28 cellular contexts compared by ENCODE assay signal in the genomic region with DNA sequence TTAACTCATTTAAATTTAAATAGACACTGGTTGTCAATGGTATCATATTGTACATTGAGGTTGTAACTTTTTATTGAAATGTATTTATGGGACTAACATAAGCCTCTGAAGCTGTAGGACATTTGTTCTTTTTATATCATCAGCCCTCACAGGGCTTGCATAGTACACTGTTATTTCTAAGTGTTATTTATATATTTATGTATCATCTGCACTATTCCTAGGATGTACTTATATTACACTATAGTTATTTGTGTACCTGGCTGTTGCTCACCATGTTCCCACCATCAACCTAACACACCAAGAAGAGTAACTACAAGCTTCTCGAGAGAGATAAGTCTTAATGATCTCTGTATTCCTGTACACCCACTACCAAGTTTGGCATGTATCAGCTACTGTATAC.
"Had no signal": no experiment of that assay in that cellular context is flagged by ENCODE, and none has a peak within 500 bp of the region (broad histone marks: within the 10 kb centered on the region; RNA-seq: fewer than 3 reads in every experiment).

No MANE protein-coding gene starts in this region.

- H3K4me1 Mint-ChIP-seq: stimulated activated effector memory CD8-positive, alpha-beta T cell treated with anti-CD3 and anti-CD28 coated beads, Interleukin-12 subunit alpha, Interleukin-12 subunit beta, amount 100 ng/mL, for 72 hours; stimulated activated memory B cell treated with anti-CD40 and anti-IgM and Interleukin-4, amounts not matched to agents 10 μg/mL and 1 μg/mL and 100 μg/mL, for 72 hours; stimulated activated naive B cell treated with anti-CD40 and anti-IgM and Interleukin-4, amounts not matched to agents 10 μg/mL and 1 μg/mL and 100 μg/mL, for 72 hours; stimulated activated naive CD8-positive, alpha-beta T cell treated with anti-CD3 and anti-CD28 coated beads, Interleukin-15, amount 100 ng/mL, for 72 hours had no signal

- H3K9me3 ChIP-seq: stomach, suprapubic skin, testis, thoracic aorta, thyroid gland, tibial artery, tibial nerve, transverse colon, upper lobe of left lung, upper lobe of right lung, uterus, vagina had no signal

- H3K4me3 Mint-ChIP-seq: stimulated activated effector memory CD8-positive, alpha-beta T cell treated with anti-CD3 and anti-CD28 coated beads, Interleukin-12 subunit alpha, Interleukin-12 subunit beta, amount 100 ng/mL, for 72 hours; stimulated activated memory B cell treated with anti-CD40 and anti-IgM and Interleukin-4, amounts not matched to agents 10 μg/mL and 1 μg/mL and 100 μg/mL, for 72 hours; stimulated activated naive B cell treated with anti-CD40 and anti-IgM and Interleukin-4, amounts not matched to agents 10 μg/mL and 1 μg/mL and 100 μg/mL, for 72 hours; stimulated activated naive CD8-positive, alpha-beta T cell treated with anti-CD3 and anti-CD28 coated beads, Interleukin-15, amount 100 ng/mL, for 72 hours; stimulated activated naive CD8-positive, alpha-beta T cell treated with anti-CD3 and anti-CD28 coated beads, Interleukin-15, Interleukin-2, amounts not matched to agents 100 ng/mL and 50 ng/mL, for 24 hours; type B pancreatic cell had no signal

- H3K36me3 ChIP-seq: stomach, suprapubic skin, thoracic aorta, thyroid gland, tibial artery, tibial nerve, transverse colon, upper lobe of left lung, upper lobe of right lung, uterus, vagina had no signal

- H3K27ac Mint-ChIP-seq: stimulated activated effector memory CD8-positive, alpha-beta T cell treated with anti-CD3 and anti-CD28 coated beads, Interleukin-12 subunit alpha, Interleukin-12 subunit beta, amount 100 ng/mL, for 72 hours; stimulated activated memory B cell treated with anti-CD40 and anti-IgM and Interleukin-4, amounts not matched to agents 10 μg/mL and 1 μg/mL and 100 μg/mL, for 72 hours; stimulated activated naive B cell treated with anti-CD40 and anti-IgM and Interleukin-4, amounts not matched to agents 10 μg/mL and 1 μg/mL and 100 μg/mL, for 72 hours; stimulated activated naive CD8-positive, alpha-beta T cell treated with anti-CD3 and anti-CD28 coated beads, Interleukin-15, amount 100 ng/mL, for 72 hours; stimulated activated naive CD8-positive, alpha-beta T cell treated with anti-CD3 and anti-CD28 coated beads, Interleukin-15, Interleukin-2, amounts not matched to agents 100 ng/mL and 50 ng/mL, for 24 hours; type B pancreatic cell had no signal

- ATAC-seq: stimulated activated effector memory CD8-positive, alpha-beta T cell treated with anti-CD3 and anti-CD28 coated beads, Interleukin-12 subunit alpha, Interleukin-12 subunit beta, amount 100 ng/mL, for 72 hours; stimulated activated memory B cell treated with anti-CD40 and anti-IgM and Interleukin-4, amounts not matched to agents 10 μg/mL and 1 μg/mL and 100 μg/mL, for 72 hours; stimulated activated naive B cell treated with anti-CD40 and anti-IgM and Interleukin-4, amounts not matched to agents 10 μg/mL and 1 μg/mL and 100 μg/mL, for 72 hours; stimulated activated naive CD8-positive, alpha-beta T cell treated with anti-CD3 and anti-CD28 coated beads, Interleukin-15, amount 100 ng/mL, for 72 hours; stimulated activated naive CD8-positive, alpha-beta T cell treated with anti-CD3 and anti-CD28 coated beads, Interleukin-15, Interleukin-2, amounts not matched to agents 100 U/mL and 50 U/mL, for 24 hours; upper lobe of right lung had no signal

- H3K4me1 ChIP-seq: stomach, suprapubic skin, testis, thyroid gland, tibial artery, tibial nerve, transverse colon, upper lobe of left lung, upper lobe of right lung, uterus, vagina had no signal

- H3K36me3 Mint-ChIP-seq: stimulated activated effector memory CD8-positive, alpha-beta T cell treated with anti-CD3 and anti-CD28 coated beads, Interleukin-12 subunit alpha, Interleukin-12 subunit beta, amount 100 ng/mL, for 72 hours; stimulated activated memory B cell treated with anti-CD40 and anti-IgM and Interleukin-4, amounts not matched to agents 10 μg/mL and 1 μg/mL and 100 μg/mL, for 72 hours; stimulated activated naive B cell treated with anti-CD40 and anti-IgM and Interleukin-4, amounts not matched to agents 10 μg/mL and 1 μg/mL and 100 μg/mL, for 72 hours; type B pancreatic cell had no signal

- H3K27me3 ChIP-seq: stomach, suprapubic skin, testis, thyroid gland, tibial artery, tibial nerve, transverse colon, upper lobe of left lung, upper lobe of right lung, uterus, vagina had no signal

- H3K27me3 Mint-ChIP-seq: stimulated activated memory B cell treated with anti-CD40 and anti-IgM and Interleukin-4, amounts not matched to agents 10 μg/mL and 1 μg/mL and 100 μg/mL, for 72 hours; stimulated activated naive B cell treated with anti-CD40 and anti-IgM and Interleukin-4, amounts not matched to agents 10 μg/mL and 1 μg/mL and 100 μg/mL, for 72 hours had no signal

- DNase-seq: stimulated activated CD4-positive, alpha-beta T cell treated with anti-CD3 and anti-CD28 coated beads, Interleukin-2, amount 100 ng/mL, for 48 hours; stimulated activated CD4-positive, alpha-beta T cell treated with anti-CD3 and anti-CD28 coated beads, Interleukin-4, amount 100 ng/mL, for 1 hour; stimulated activated CD4-positive, alpha-beta T cell treated with anti-CD3 and anti-CD28 coated beads, Interleukin-4, amount 100 ng/mL, for 24 hours; stimulated activated CD4-positive, alpha-beta T cell treated with anti-CD3 and anti-CD28 coated beads, Interleukin-4, amount 100 ng/mL, for 4 hours; stimulated activated CD8-positive, alpha-beta memory T cell treated with anti-CD3 and anti-CD28 coated beads, Interleukin-4, amount 100 ng/mL, for 48 hours; stimulated activated naive B cell treated with anti-CD40 and anti-IgM and Interleukin-4, amounts not matched to agents 10 μg/mL and 1 μg/mL and 100 μg/mL, for 72 hours; stimulated activated naive CD4-positive, alpha-beta T cell; stimulated activated naive CD4-positive, alpha-beta T cell treated with Interleukin-2 at 50 U/mL for 16 hours; stimulated activated naive CD8-positive, alpha-beta T cell treated with anti-CD3 and anti-CD28 coated beads, Interleukin-15, amount 100 ng/mL, for 72 hours; stimulated activated naive CD8-positive, alpha-beta T cell treated with anti-CD3 and anti-CD28 coated beads, Interleukin-15, Interleukin-2, amounts not matched to agents 100 U/mL and 50 U/mL, for 24 hours; stomach; substantia nigra; testis; thyroid gland; tibial artery; transverse colon; trophoblast cell; upper lobe of left lung; upper lobe of right lung; uterus had no signal

- H3K27ac ChIP-seq: stomach, suprapubic skin, testis, thoracic aorta, thyroid gland, tibial artery, tibial nerve, transverse colon, upper lobe of left lung, upper lobe of right lung, uterus, vagina had no signal

- H3K9me3 Mint-ChIP-seq: stimulated activated effector memory CD8-positive, alpha-beta T cell treated with anti-CD3 and anti-CD28 coated beads, Interleukin-12 subunit alpha, Interleukin-12 subunit beta, amount 100 ng/mL, for 72 hours; stimulated activated memory B cell treated with anti-CD40 and anti-IgM and Interleukin-4, amounts not matched to agents 10 μg/mL and 1 μg/mL and 100 μg/mL, for 72 hours; stimulated activated naive B cell treated with anti-CD40 and anti-IgM and Interleukin-4, amounts not matched to agents 10 μg/mL and 1 μg/mL and 100 μg/mL, for 72 hours; stimulated activated naive CD8-positive, alpha-beta T cell treated with anti-CD3 and anti-CD28 coated beads, Interleukin-15, amount 100 ng/mL, for 72 hours; stimulated activated naive CD8-positive, alpha-beta T cell treated with anti-CD3 and anti-CD28 coated beads, Interleukin-15, Interleukin-2, amounts not matched to agents 100 ng/mL and 50 ng/mL, for 24 hours; type B pancreatic cell had no signal

- H3K4me3 ChIP-seq: stomach, suprapubic skin, testis, thoracic aorta, thyroid gland, tibial artery, tibial nerve, transverse colon, upper lobe of left lung, upper lobe of right lung, uterus, vagina had no signal
